8 cellular contexts compared by ENCODE assay signal in the genomic region with DNA sequence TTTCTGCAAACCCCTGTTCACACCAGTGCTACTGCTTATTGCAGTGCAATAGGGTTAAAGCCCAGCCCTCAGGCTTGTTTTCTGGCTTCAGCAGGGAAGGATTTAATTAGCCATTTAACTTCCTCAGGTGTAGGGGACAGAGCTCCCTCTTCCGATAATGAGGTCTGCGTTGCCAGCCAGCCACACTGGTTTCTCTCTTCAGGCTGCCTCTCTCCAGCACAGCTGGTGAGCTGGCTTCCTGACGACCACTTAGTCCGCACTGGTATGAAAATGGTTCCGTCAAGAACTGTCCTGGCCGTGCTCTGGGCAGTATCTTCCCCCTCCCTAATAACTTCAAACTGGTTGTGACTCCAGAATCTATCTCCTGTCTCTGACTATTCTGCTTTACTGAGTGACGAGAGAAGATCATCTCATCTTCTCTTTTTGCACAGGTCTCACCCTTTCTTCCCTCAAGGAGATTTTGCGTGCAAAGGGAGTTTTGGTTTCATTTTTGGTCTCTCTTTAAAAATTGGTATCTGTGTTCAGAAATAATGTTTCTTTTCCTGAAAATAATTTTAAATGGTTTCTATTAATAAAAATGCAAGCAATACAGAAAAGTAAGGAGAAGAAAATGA. TPM values are rescaled to one million over a fixed set of nuclear protein-coding genes. Genes with fewer than 3 reads are reported as not detected.
DNase-seq lines count a peak whose midpoint lies in the region; ATAC-seq, FAIRE-seq and TF ChIP-seq lines count a peak whose summit lies in the region.

No MANE protein-coding gene starts in this region.

- H3K4me3 Mint-ChIP-seq in CD4-positive, CD25-positive, alpha-beta regulatory T cell: peak overlapping the region in 3 of 4 donors; percentile 8 to 70 (median 66)

- H3K4me1 ChIP-seq in CD4-positive, CD25-positive, alpha-beta regulatory T cell (ENCODE audit: control insufficient read depth, insufficient read depth, low read length, poor library complexity, severe bottlenecking): no peaks in the 10 kb centered on the region
- H3K4me1 ChIP-seq in Panc1 (ENCODE audit: control insufficient read depth, insufficient read depth, low read length): no peaks in the 10 kb centered on the region
- no peaks in the 10 kb centered on the region for H3K4me1 ChIP-seq in parathyroid adenoma
- no peaks in the 10 kb centered on the region for H3K4me1 ChIP-seq in colonic mucosa

- peaks cover 0 to 4% (median 0%) of the 10 kb centered on the region in 4 donors for H3K4me1 Mint-ChIP-seq in CD4-positive, CD25-positive, alpha-beta regulatory T cell

- no peaks in the 10 kb centered on the region for H3K36me3 ChIP-seq in CD4-positive, CD25-positive, alpha-beta regulatory T cell (ENCODE audit: control insufficient read depth, insufficient read depth, low read length)
- H3K36me3 ChIP-seq in Panc1 (ENCODE audit: control insufficient read depth, insufficient read depth, low read length) (no peaks in the 10 kb centered on the region), parathyroid adenoma (ENCODE audit: control insufficient read depth, insufficient read depth, low read length) (no peaks in the 10 kb centered on the region), colonic mucosa (no peaks in the 10 kb centered on the region)

- H3K27me3 Mint-ChIP-seq in CD4-positive, CD25-positive, alpha-beta regulatory T cell: no peaks in the 10 kb centered on the region

- peaks cover 0 to 7% (median 1%) of the 10 kb centered on the region in 7 donors for H3K9me3 Mint-ChIP-seq in CD4-positive, CD25-positive, alpha-beta regulatory T cell

- no peak overlapping the region for H3K4me3 ChIP-seq in CD4-positive, CD25-positive, alpha-beta regulatory T cell (ENCODE audit: low read depth, low read length)
- peak overlapping the region; percentile 29 to 42 for H3K4me3 ChIP-seq in Panc1 (ENCODE audit: low read depth in 2 of 2, low read length in 2 of 2)
- peak overlapping the region; percentile 1 for H3K4me3 ChIP-seq in fibroblast of mammary gland (ENCODE audit: control insufficient read depth, low read depth, low read length)
- no peak overlapping the region for H3K4me3 ChIP-seq in parathyroid adenoma (ENCODE audit: low read depth, low read length)
- no peak overlapping the region for H3K4me3 ChIP-seq in colonic mucosa

- POLR2A ChIA-PET in Panc1 (lab: Charles Lee): no interaction called here

- no peak overlapping the region for H3K27ac ChIP-seq in CD4-positive, CD25-positive, alpha-beta regulatory T cell (ENCODE audit: insufficient read depth, low read length, poor library complexity, severe bottlenecking)
- H3K27ac ChIP-seq in Panc1 (ENCODE audit: low read length): no peak overlapping the region
- H3K27ac ChIP-seq in parathyroid adenoma: no peak overlapping the region
- H3K27ac ChIP-seq in colonic mucosa: no peak overlapping the region

- peak overlapping the region; percentile 33 for H3K4me2 ChIP-seq in parathyroid adenoma (ENCODE audit: low read length)

- no peaks in the 10 kb centered on the region for H3K9me3 ChIP-seq in CD4-positive, CD25-positive, alpha-beta regulatory T cell (ENCODE audit: control insufficient read depth in 2 of 2, low read length in 2 of 2)
- H3K9me3 ChIP-seq in Panc1 (ENCODE audit: control insufficient read depth, insufficient read depth, low read depth, low read length) (no peaks in the 10 kb centered on the region), parathyroid adenoma (ENCODE audit: control insufficient read depth, low read length) (no peaks in the 10 kb centered on the region), colonic mucosa (no peaks in the 10 kb centered on the region)

- no peak overlapping the region for H3K9ac ChIP-seq in parathyroid adenoma
- no peak overlapping the region for H3K9ac ChIP-seq in colonic mucosa (ENCODE audit: low read depth in 2 of 2, low read length in 2 of 2)

- TF ChIP-seq CTCF in Panc1 (IDR thresholded peaks at IDR 0.05) (no peak), fibroblast of mammary gland (conservative IDR thresholded peaks at IDR 0.05; ENCODE audit: control insufficient read depth, insufficient read depth, low read depth, low read length) (no peak), parathyroid adenoma (IDR thresholded peaks at IDR 0.05) (no peak), colonic mucosa (IDR thresholded peaks at IDR 0.05) (no peak)

- no peaks in the 10 kb centered on the region for H3K36me3 Mint-ChIP-seq in CD4-positive, CD25-positive, alpha-beta regulatory T cell

- CTCF ChIA-PET in Panc1 (lab: Charles Lee): no interaction called here

- no peak for DNase-seq in CD4-positive, CD25-positive, alpha-beta regulatory T cell
- DNase-seq in GM19239 (ENCODE audit: insufficient read length, low spot score): no peak
- DNase-seq in Panc1 (ENCODE audit: low read depth, low spot score): no peak
- peak; percentile 8 for DNase-seq in fibroblast of mammary gland (ENCODE audit: low read depth)
- no peak for DNase-seq in activated gamma-delta T cell treated with Interleukin-2 at 50 U/mL for 16 hours
- no peak for DNase-seq in colonic mucosa

- no peak overlapping the region for H2AFZ ChIP-seq in parathyroid adenoma

- ATAC-seq in CD4-positive, CD25-positive, alpha-beta regulatory T cell (ENCODE audit: low read depth in 2 of 2): no peak
- ATAC-seq in HG03175 (IDR thresholded peaks at IDR 0.05; ENCODE audit: unreplicated experiment) (peak; percentile 80), Panc1 (peak; percentile 48)

- no peak overlapping the region for H3K27ac Mint-ChIP-seq in CD4-positive, CD25-positive, alpha-beta regulatory T cell

- in situ Hi-C loops in Panc1 (cut with HindIII; ENCODE audit: low pct_unique_long_range_greater_than_20kb, low sequenced_read_pairs): no loop called here

- peak; percentile 87 for FAIRE-seq in GM19239 (lab: Jason Lieb, UNC)

- H3K79me2 ChIP-seq in parathyroid adenoma: no peaks in the 10 kb centered on the region

- no peaks in the 10 kb centered on the region for H3K27me3 ChIP-seq in CD4-positive, CD25-positive, alpha-beta regulatory T cell (ENCODE audit: control insufficient read depth, insufficient read depth, low read length)
- H3K27me3 ChIP-seq in Panc1 (ENCODE audit: control insufficient read depth, insufficient read depth, low read length) (no peaks in the 10 kb centered on the region), parathyroid adenoma (ENCODE audit: control insufficient read depth, insufficient read depth, low read length) (no peaks in the 10 kb centered on the region), colonic mucosa (no peaks in the 10 kb centered on the region)

- intact Hi-C loops in Panc1 (cut with micrococcal nuclease; ENCODE audit: unreplicated experiment) (no loop called here), colonic mucosa (cut with DNase I) (no loop called here)

- no TSS peak for BruUV-seq in Panc1 (replicated peaks; lab: Mats Ljungman, UMichigan)

RNA-seq across cellular contexts. Expression of a gene that starts 49.2 kb away (rescaled TPM):
- not detected for total RNA-seq in CD4-positive, CD25-positive, alpha-beta regulatory T cell
- not detected for polyA plus RNA-seq in CD4-positive, CD25-positive, alpha-beta regulatory T cell
- not detected for total RNA-seq in Panc1 (2021; ENCODE audit: unreplicated experiment)
- not detected for polyA plus RNA-seq in Panc1 (2012; ENCODE audit: insufficient read length)
- total RNA-seq in colonic mucosa: not detected

Comparison
In these comparisons a context has a peak if more than half of its experiments do, and no peak if none do; other contexts are left out.
1. ATAC-seq: peak in HG03175 (single experiment) and Panc1 (single experiment); none in CD4-positive, CD25-positive, alpha-beta regulatory T cell (0 of 2).
2. H3K4me3 ChIP-seq: peak in Panc1 (2 of 2) and fibroblast of mammary gland (single experiment); none in CD4-positive, CD25-positive, alpha-beta regulatory T cell (single experiment), parathyroid adenoma (single experiment) and colonic mucosa (single experiment).